In the genomic region with DNA sequence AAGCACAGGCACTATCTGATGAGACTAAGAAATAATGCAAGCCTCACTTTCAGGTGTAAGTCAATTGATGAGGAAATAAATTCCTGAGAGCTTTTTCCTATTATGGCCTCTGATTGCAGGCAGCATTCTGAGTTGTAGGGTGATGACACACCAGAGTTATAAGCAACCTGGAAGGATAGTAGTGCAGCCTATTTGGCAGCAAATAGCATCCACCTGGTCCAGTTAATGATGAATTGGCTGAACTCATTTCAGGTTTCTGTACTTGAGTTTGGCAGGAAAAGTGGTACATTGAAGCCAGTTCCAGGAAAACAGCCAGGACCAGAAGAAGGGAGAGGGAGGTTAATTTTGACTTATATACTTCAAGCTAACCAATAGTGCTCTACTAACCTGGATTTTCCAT, we compare ENCODE assay signal across 21 cellular contexts.
"Had no signal": no experiment of that assay in that cellular context is flagged by ENCODE, and none has a peak within 500 bp of the region (broad histone marks: within the 10 kb centered on the region; RNA-seq: fewer than 3 reads in every experiment).

No MANE protein-coding gene starts in this region.

- H3K4me1 Mint-ChIP-seq: activated naive CD8-positive, alpha-beta T cell treated with anti-CD3 and anti-CD28 coated beads, Interleukin-2, amount 10 ng/mL, durations not matched to agents 7 days and 5 days; immature natural killer cell; naive thymus-derived CD4-positive, alpha-beta T cell; neural crest cell; T-helper 17 cell had no signal

- H3K27me3 Mint-ChIP-seq: activated CD4-positive, alpha-beta memory T cell treated with anti-CD3 and anti-CD28 coated beads for 36 hours; activated naive CD8-positive, alpha-beta T cell treated with anti-CD3 and anti-CD28 coated beads, Interleukin-2, amount 10 ng/mL, durations not matched to agents 7 days and 5 days; naive thymus-derived CD4-positive, alpha-beta T cell; T-helper 17 cell had no signal

- H3K27ac ChIP-seq: hepatocyte, left lung, upper lobe of right lung had no signal

- H3K27me3 ChIP-seq: hepatocyte, left lung, upper lobe of right lung had no signal

- H3K9me3 ChIP-seq: left lung, upper lobe of right lung had no signal

- H3K79me2 ChIP-seq: hepatocyte had no signal

- H3K4me1 ChIP-seq: left lung, upper lobe of right lung had no signal

- H3K4me3 ChIP-seq: hepatocyte, left lung, lung, upper lobe of right lung had no signal

- ATAC-seq: activated T-cell treated with anti-CD3 and anti-CD28 coated beads, Interleukin-2, amount 50 U/mL, for 72 hours; left lung; naive thymus-derived CD4-positive, alpha-beta T cell; T-helper 17 cell; upper lobe of right lung had no signal

- DNase-seq: activated CD4-positive, alpha-beta memory T cell treated with anti-CD3 and anti-CD28 coated beads for 36 hours; activated CD4-positive, alpha-beta T cell treated with anti-CD3 and anti-CD28 coated beads for 4 hours; activated CD4-positive, CD25-positive, alpha-beta regulatory T cell; activated effector memory CD4-positive, alpha-beta T cell treated with Interleukin-2 at 50 U/mL for 16 hours; activated naive CD4-positive, alpha-beta T cell treated with anti-CD3 and anti-CD28 coated beads for 36 hours; activated naive CD8-positive, alpha-beta T cell treated with anti-CD3 and anti-CD28 coated beads, Interleukin-2, amount 10 ng/mL, durations not matched to agents 7 days and 5 days; activated T-cell treated with anti-CD3 and anti-CD28 coated beads, Interleukin-2, amount 50 U/mL, for 72 hours; amygdala; foreskin melanocyte; immature natural killer cell; left lung; naive thymus-derived CD4-positive, alpha-beta T cell; occipital lobe; posterior cingulate gyrus; stimulated activated CD4-positive, alpha-beta T cell treated with anti-CD3 and anti-CD28 coated beads, Interleukin-4, amount 100 ng/mL, for 24 hours; stimulated activated naive CD4-positive, alpha-beta T cell treated with Interleukin-2 at 50 U/mL for 16 hours; T-helper 17 cell; upper lobe of right lung had no signal

- H3K4me2 ChIP-seq: hepatocyte had no signal

- H3K27ac Mint-ChIP-seq: activated CD4-positive, alpha-beta memory T cell treated with anti-CD3 and anti-CD28 coated beads for 36 hours; activated naive CD4-positive, alpha-beta T cell treated with anti-CD3 and anti-CD28 coated beads for 36 hours; activated naive CD8-positive, alpha-beta T cell treated with anti-CD3 and anti-CD28 coated beads, Interleukin-2, amount 10 ng/mL, durations not matched to agents 7 days and 5 days; activated T-cell treated with anti-CD3 and anti-CD28 coated beads, Interleukin-2, amount 50 U/mL, for 72 hours; immature natural killer cell; naive thymus-derived CD4-positive, alpha-beta T cell; T-helper 17 cell had no signal

- H3K36me3 ChIP-seq: left lung, upper lobe of right lung had no signal

- H3K4me3 Mint-ChIP-seq: activated CD4-positive, alpha-beta memory T cell treated with anti-CD3 and anti-CD28 coated beads for 36 hours; activated naive CD4-positive, alpha-beta T cell treated with anti-CD3 and anti-CD28 coated beads for 36 hours; activated naive CD8-positive, alpha-beta T cell treated with anti-CD3 and anti-CD28 coated beads, Interleukin-2, amount 10 ng/mL, durations not matched to agents 7 days and 5 days; activated T-cell treated with anti-CD3 and anti-CD28 coated beads, Interleukin-2, amount 50 U/mL, for 72 hours; immature natural killer cell; naive thymus-derived CD4-positive, alpha-beta T cell; neural crest cell; T-helper 17 cell had no signal

- H3K36me3 Mint-ChIP-seq: activated CD4-positive, alpha-beta memory T cell treated with anti-CD3 and anti-CD28 coated beads for 36 hours; activated naive CD8-positive, alpha-beta T cell treated with anti-CD3 and anti-CD28 coated beads, Interleukin-2, amount 10 ng/mL, durations not matched to agents 7 days and 5 days; immature natural killer cell; naive thymus-derived CD4-positive, alpha-beta T cell had no signal

- H3K9me3 Mint-ChIP-seq: activated CD4-positive, alpha-beta memory T cell treated with anti-CD3 and anti-CD28 coated beads for 36 hours; activated naive CD4-positive, alpha-beta T cell treated with anti-CD3 and anti-CD28 coated beads for 36 hours; activated naive CD8-positive, alpha-beta T cell treated with anti-CD3 and anti-CD28 coated beads, Interleukin-2, amount 10 ng/mL, durations not matched to agents 7 days and 5 days; neural crest cell had no signal

- H2AFZ ChIP-seq: hepatocyte had no signal
